ENCODE assay signal across 22 cellular contexts in genomic region chrX:50996930-50997329, GRCh38.
DNase-seq lines count a peak whose midpoint lies in the region; ATAC-seq, FAIRE-seq and TF ChIP-seq lines count a peak whose summit lies in the region.
"Had no signal": no experiment of that assay in that cellular context is flagged by ENCODE, and none has a peak within 500 bp of the region (broad histone marks: within the 10 kb centered on the region; RNA-seq: fewer than 3 reads in every experiment).

No MANE protein-coding gene starts in this region.

- H3K9me3 ChIP-seq in Karpas-422 (ENCODE audit: low read length): no peaks in the 10 kb centered on the region
- H3K9me3 ChIP-seq in K562 (replicated peaks; ENCODE audit: control insufficient read depth, insufficient read depth, low read depth, low read length): no peaks in the 10 kb centered on the region
- H3K9me3 ChIP-seq in keratinocyte (ENCODE audit: control insufficient read depth, low read depth, low read length): no peaks in the 10 kb centered on the region

- intact Hi-C loops in K562 (cut with micrococcal nuclease): no loop called here

- H3K9me2 ChIP-seq in Karpas-422 (replicated peaks; ENCODE audit: insufficient read depth, low read length): no peaks in the 10 kb centered on the region

- no peak for TF ChIP-seq POLR2A in K562 (conservative IDR thresholded peaks at IDR 0.05)

- H3K79me2 ChIP-seq in Karpas-422 (ENCODE audit: low read length) (no peaks in the 10 kb centered on the region), K562 (ENCODE audit: control insufficient read depth, insufficient read depth, low read length) (no peaks in the 10 kb centered on the region), keratinocyte (ENCODE audit: control insufficient read depth, insufficient read depth, low read length) (no peaks in the 10 kb centered on the region)

- H3K4me2 ChIP-seq in Karpas-422 (ENCODE audit: low read depth, low read length, poor library complexity, severe bottlenecking): no peak overlapping the region
- no peak overlapping the region for H3K4me2 ChIP-seq in K562 (ENCODE audit: insufficient read depth, low read length)
- no peak overlapping the region for H3K4me2 ChIP-seq in keratinocyte (ENCODE audit: control insufficient read depth, extremely low read depth, insufficient read depth, low read depth, low read length)

- ATAC-seq in K562 (no peak), HG03571 (IDR thresholded peaks at IDR 0.05; ENCODE audit: unreplicated experiment) (no peak)

- H3K36me3 Mint-ChIP-seq in nephron progenitor cell (ENCODE audit: low read depth): no peaks in the 10 kb centered on the region
- H3K36me3 Mint-ChIP-seq: CD8-positive, alpha-beta memory T cell had no signal

- peaks cover 26% of the 10 kb centered on the region for H3K9me3 Mint-ChIP-seq in nephron progenitor cell
- H3K9me3 Mint-ChIP-seq: CD8-positive, alpha-beta memory T cell; T-helper 1 cell treated with Interleukin-12 subunit alpha and Interleukin-12 subunit beta and Interleukin-4 antibody, amounts not matched to agents 30 μg/mL and 1 μg/mL, for 36 hours had no signal

- TF ChIP-seq RAD21 in K562 (CRISPR knock-in tag; conservative IDR thresholded peaks at IDR 0.05 in 1 of 2, IDR thresholded peaks at IDR 0.05 in 1 of 2): 0 out of 4 replicates have a peak, but pooled peaks of 1 of the 2 experiments have one; percentile 6

- dilution Hi-C loops in keratinocyte (cut with MboI; ENCODE audit: extremely low pct_ligation_motif_present, low sequenced_read_pairs): no loop called here

- 4% methylated on average over 4 of the region's 4 CpGs for WGBS in K562 (ENCODE audit: insufficient coverage, low coverage, missing lambda C conversion rate)

- DNase-seq in ELF-1 (ENCODE audit: low read depth, low spot score): peak; percentile 40
- DNase-seq in Karpas-422: peak; percentile 51
- DNase-seq in K562 (ENCODE audit: extremely low read depth in 1 of 4, low spot score in 3 of 4): no peak
- DNase-seq in keratinocyte (ENCODE audit: low read depth, low spot score): no peak
- DNase-seq in NCI-H526 (lab: John Stamatoyannopoulos, UW): no peak
- DNase-seq in kidney tubule cell (ENCODE audit: low spot score): no peak
- no peak for DNase-seq in nephron progenitor cell
- DNase-seq: CD8-positive, alpha-beta memory T cell; DND-41; GDM1; HFFc6; IMR-90; NCI-H1417 treated with DMSO at 0.1 percent for 48 hours; NCI-H2029 treated with DMSO at 0.1 percent for 48 hours; NCI-H2171 treated with DMSO at 0.1 percent for 48 hours; NCI-H510A; Right ventricle myocardium superior had no signal

- H3K27ac ChIP-seq in Karpas-422 (ENCODE audit: low read length) (no peak overlapping the region), K562 (ENCODE audit: extremely low read depth, low read depth, low read length) (no peak overlapping the region), keratinocyte (ENCODE audit: control insufficient read depth, insufficient read depth, low read length) (no peak overlapping the region)

- peaks cover 4% of the 10 kb centered on the region for H3K4me1 Mint-ChIP-seq in nephron progenitor cell
- H3K4me1 Mint-ChIP-seq: CD8-positive, alpha-beta memory T cell had no signal

- POLR2A ChIA-PET in K562 (lab: Yijun Ruan, JAX): no interaction called here

- H3K27me3 ChIP-seq in Karpas-422 (ENCODE audit: low read length) (no peaks in the 10 kb centered on the region), K562 (ENCODE audit: control insufficient read depth in 2 of 2, insufficient read depth in 2 of 2, low read length in 2 of 2) (no peaks in the 10 kb centered on the region), keratinocyte (ENCODE audit: control insufficient read depth, extremely low read depth, insufficient read depth, low read length) (no peaks in the 10 kb centered on the region)

- H3K27me3 Mint-ChIP-seq in nephron progenitor cell (ENCODE audit: low read depth, poor library complexity): peaks cover 6% of the 10 kb centered on the region

- BruUV-seq in K562 (replicated peaks; lab: Mats Ljungman, UMichigan): no TSS peak

- H4K20me1 ChIP-seq in Karpas-422 (ENCODE audit: insufficient read depth, low read depth, low read length) (no peaks in the 10 kb centered on the region), K562 (replicated peaks; ENCODE audit: control insufficient read depth, insufficient read depth, low read length) (no peaks in the 10 kb centered on the region), keratinocyte (ENCODE audit: control insufficient read depth, extremely low read depth, insufficient read depth, low read length) (no peaks in the 10 kb centered on the region)

- no peak for TF ChIP-seq EP300 in K562 (IDR thresholded peaks at IDR 0.05; ENCODE audit: low read length)

- in situ Hi-C loops in K562 (cut with MboI): no loop called here

- FAIRE-seq in K562 (lab: Jason Lieb, UNC): no peak
- no peak for FAIRE-seq in keratinocyte (lab: Jason Lieb, UNC)
- FAIRE-seq: D721Med, GM12891, GM18507 had no signal

- no peak overlapping the region for H3K4me3 ChIP-seq in Karpas-422 (ENCODE audit: low read length)
- H3K4me3 ChIP-seq in K562: no peak overlapping the region
- H3K4me3 ChIP-seq in keratinocyte (ENCODE audit: control insufficient read depth in 2 of 3, extremely low read depth in 1 of 3, insufficient read depth in 2 of 3, low read depth in 1 of 3, low read length in 3 of 3): no peak overlapping the region

- CTCF ChIA-PET in K562 (lab: Yijun Ruan, JAX; ENCODE audit: low intra/inter-chr PET ratio): no interaction called here

- H3K4me3 Mint-ChIP-seq in nephron progenitor cell: no peak overlapping the region
- H3K4me3 Mint-ChIP-seq: CD8-positive, alpha-beta memory T cell; HFFc6; T-helper 1 cell treated with Interleukin-12 subunit alpha and Interleukin-12 subunit beta and Interleukin-4 antibody, amounts not matched to agents 30 μg/mL and 1 μg/mL, for 36 hours had no signal

- H2AFZ ChIP-seq in Karpas-422 (ENCODE audit: low read length) (no peak overlapping the region), K562 (ENCODE audit: low read depth, low read length) (no peak overlapping the region), keratinocyte (ENCODE audit: control insufficient read depth, low read length) (no peak overlapping the region)

- H3K27ac Mint-ChIP-seq in nephron progenitor cell: no peak overlapping the region
- H3K27ac Mint-ChIP-seq: CD8-positive, alpha-beta memory T cell; HFFc6; T-helper 1 cell treated with Interleukin-12 subunit alpha and Interleukin-12 subunit beta and Interleukin-4 antibody, amounts not matched to agents 30 μg/mL and 1 μg/mL, for 36 hours had no signal

- no peaks in the 10 kb centered on the region for H3K4me1 ChIP-seq in Karpas-422 (ENCODE audit: low read length)
- H3K4me1 ChIP-seq in K562 (replicated peaks in 1 of 2; ENCODE audit: control insufficient read depth in 2 of 2, insufficient read depth in 2 of 2, low read length in 2 of 2): no peaks in the 10 kb centered on the region
- no peaks in the 10 kb centered on the region for H3K4me1 ChIP-seq in keratinocyte (ENCODE audit: control insufficient read depth, extremely low read depth, insufficient read depth, low read length)

- TF ChIP-seq CTCF in K562 (IDR thresholded peaks at IDR 0.05 in 2 of 3, conservative IDR thresholded peaks at IDR 0.05 in 1 of 3; ENCODE audit: insufficient read depth in 2 of 3, low read depth in 1 of 3, low read length in 3 of 3) (peak in 2 of 3 experiments; percentile 4 to 43; a peak in 3 of 6 replicates), keratinocyte (optimal IDR thresholded peaks at IDR 0.05 in 1 of 3, IDR thresholded peaks at IDR 0.05 in 1 of 3, conservative IDR thresholded peaks at IDR 0.05 in 1 of 3; ENCODE audit: extremely low read depth in 1 of 3, insufficient read depth in 2 of 3, low read length in 3 of 3) (peak in 2 of 3 experiments; percentile 10 to 43), nephron progenitor cell (IDR thresholded peaks at IDR 0.05) (no peak)

- H3K9ac ChIP-seq in Karpas-422 (ENCODE audit: low read length) (no peak overlapping the region), K562 (ENCODE audit: insufficient read depth in 1 of 2, low read depth in 2 of 2, low read length in 2 of 2) (no peak overlapping the region), keratinocyte (ENCODE audit: control insufficient read depth, extremely low read depth, insufficient read depth, low read length) (no peak overlapping the region)

- no peaks in the 10 kb centered on the region for H3K9me1 ChIP-seq in K562 (ENCODE audit: control insufficient read depth, insufficient read depth, low read length)
- no peaks in the 10 kb centered on the region for H3K9me1 ChIP-seq in keratinocyte (ENCODE audit: control insufficient read depth, extremely low read depth, insufficient read depth, low read length)

- no peaks in the 10 kb centered on the region for H3K36me3 ChIP-seq in Karpas-422 (ENCODE audit: insufficient read depth, low read length)
- no peaks in the 10 kb centered on the region for H3K36me3 ChIP-seq in K562 (ENCODE audit: control insufficient read depth, insufficient read depth, low read length)
- H3K36me3 ChIP-seq in keratinocyte (ENCODE audit: control insufficient read depth in 2 of 2, extremely low read depth in 1 of 2, insufficient read depth in 2 of 2, low read length in 2 of 2): no peaks in the 10 kb centered on the region

TF ChIP-seq in K562, 482 proteins besides CTCF, POLR2A, EP300 and RAD21 (continues in another document):
- TF ChIP-seq TBP (optimal IDR thresholded peaks at IDR 0.05; ENCODE audit: low read depth, low read length) (no peak), ZNF212 (CRISPR knock-in tag; IDR thresholded peaks at IDR 0.05) (no peak), VEZF1 (CRISPR knock-in tag; IDR thresholded peaks at IDR 0.05) (no peak), MBD2 (IDR thresholded peaks at IDR 0.05; ENCODE audit: borderline replicate concordance, low read depth) (no peak), MEF2A (IDR thresholded peaks at IDR 0.05; ENCODE audit: control insufficient read depth, low read depth, low read length) (no peak), CGGBP1 (CRISPR knock-in tag; IDR thresholded peaks at IDR 0.05) (no peak), TAF1 (IDR thresholded peaks at IDR 0.05; ENCODE audit: control insufficient read depth, extremely low read depth, insufficient read depth, low read length, severe bottlenecking) (no peak), ZNF217 (CRISPR knock-in tag; IDR thresholded peaks at IDR 0.05) (no peak), ZNF431 (CRISPR knock-in tag; IDR thresholded peaks at IDR 0.05) (no peak)

Comparison
In these comparisons a context has a peak if more than half of its experiments do, and no peak if none do; other contexts are left out.
1. DNase-seq: peak in ELF-1 (single experiment) and Karpas-422 (single experiment); none in K562 (0 of 4), keratinocyte (single experiment), NCI-H526 (0 of 2), kidney tubule cell (single experiment) and nephron progenitor cell (single experiment).